In genomic region chr17:64457156-64457555, GRCh38 we compare ENCODE assay signal across 20 cellular contexts.
DNase-seq lines count a peak whose midpoint lies in the region; ATAC-seq and TF ChIP-seq lines count a peak whose summit lies in the region.
"Had no signal": no experiment of that assay in that cellular context is flagged by ENCODE, and none has a peak within 500 bp of the region (broad histone marks: within the 10 kb centered on the region; RNA-seq: fewer than 3 reads in every experiment).

No MANE protein-coding gene starts in this region.

- H3K9me3 Mint-ChIP-seq in memory B cell = no peaks in the 10 kb centered on the region
- H3K9me3 Mint-ChIP-seq: brain had no signal

- H3K27ac Mint-ChIP-seq in memory B cell = peak overlapping the region; percentile 20
- H3K27ac Mint-ChIP-seq: brain had no signal

- peak overlapping the region; percentile 34 for H3K4me3 Mint-ChIP-seq in memory B cell
- H3K4me3 Mint-ChIP-seq: brain had no signal

- H3K4me1 Mint-ChIP-seq in memory B cell = peaks cover 31% of the 10 kb centered on the region

- no peaks in the 10 kb centered on the region for H3K27me3 Mint-ChIP-seq in memory B cell

- ATAC-seq in memory B cell (ENCODE audit: low read depth) (no peak), GM21447 (IDR thresholded peaks at IDR 0.05; ENCODE audit: unreplicated experiment) (no peak)
- ATAC-seq: pancreas had no signal

- TF ChIP-seq CTCF in astrocyte of the spinal cord (IDR thresholded peaks at IDR 0.05; ENCODE audit: low read depth, low read length) = no peak

- peaks cover 24% of the 10 kb centered on the region for H3K36me3 Mint-ChIP-seq in memory B cell
- H3K36me3 Mint-ChIP-seq: brain had no signal

- in situ Hi-C loops in astrocyte of the spinal cord (cut with HindIII; ENCODE audit: low sequenced_read_pairs) = no loop called here

- no peak overlapping the region for H3K4me3 ChIP-seq in astrocyte of the spinal cord (ENCODE audit: low read depth, low read length)
- H3K4me3 ChIP-seq: lower lobe of right lung, pancreas had no signal

- DNase-seq in AG08395 (ENCODE audit: low spot score) = peak; percentile 19
- DNase-seq in HS-27A (ENCODE audit: low read depth) = peak; percentile 33
- DNase-seq in astrocyte of the spinal cord (ENCODE audit: low read depth, low spot score) = peak; percentile 80
- no peak for DNase-seq in memory B cell (ENCODE audit: low spot score in 2 of 2)
- no peak for DNase-seq in NCI-H2227 (lab: John Stamatoyannopoulos, UW; ENCODE audit: unreplicated experiment)
- no peak for DNase-seq in ecto neural progenitor cell (ENCODE audit: low spot score)
- DNase-seq in stimulated activated CD4-positive, alpha-beta T cell treated with anti-CD3 and anti-CD28 coated beads, Interleukin-4, amount 100 ng/mL, for 1 hour = no peak
- DNase-seq: activated CD4-positive, CD25-positive, alpha-beta regulatory T cell; activated T-cell treated with anti-CD3 and anti-CD28 coated beads, Interleukin-2, amount 50 U/mL, for 48 hours; BE2C; HCEC 1CT; hypothalamus; lower lobe of right lung; NCI-H1694; NCI-H82; pancreas; SIG-M5; stimulated activated naive CD4-positive, alpha-beta T cell had no signal

Comparison
In these comparisons a context has a peak if more than half of its experiments do, and no peak if none do; other contexts are left out.
1. DNase-seq: peak in AG08395 (single experiment), HS-27A (single experiment) and astrocyte of the spinal cord (single experiment); none in memory B cell (0 of 2), NCI-H2227 (single experiment), ecto neural progenitor cell (single experiment) and stimulated activated CD4-positive, alpha-beta T cell treated with anti-CD3 and anti-CD28 coated beads, Interleukin-4, amount 100 ng/mL, for 1 hour (single experiment).